In genomic region chr5:149693482-149693881, GRCh38 we compare ENCODE assay signal across 18 cellular contexts.
"Had no signal": no experiment of that assay in that cellular context is flagged by ENCODE, and none has a peak within 500 bp of the region (broad histone marks: within the 10 kb centered on the region; RNA-seq: fewer than 3 reads in every experiment).

No MANE protein-coding gene starts in this region.

- H3K27ac Mint-ChIP-seq: memory B cell; natural killer cell; stimulated activated naive B cell treated with anti-CD40 and anti-IgM and Interleukin-4, amounts not matched to agents 10 μg/mL and 1 μg/mL and 100 μg/mL, for 72 hours; stimulated activated naive CD8-positive, alpha-beta T cell treated with anti-CD3 and anti-CD28 coated beads, Interleukin-15, amount 100 ng/mL, for 72 hours had no signal

- ATAC-seq: natural killer cell; stimulated activated naive B cell treated with anti-CD40 and anti-IgM and Interleukin-4, amounts not matched to agents 10 μg/mL and 1 μg/mL and 100 μg/mL, for 72 hours; stimulated activated naive CD8-positive, alpha-beta T cell treated with anti-CD3 and anti-CD28 coated beads, Interleukin-15, amount 100 ng/mL, for 72 hours had no signal

- H3K27me3 ChIP-seq: hepatocyte, neutrophil, pancreas, transverse colon, vagina had no signal

- DNase-seq: dorsolateral prefrontal cortex; effector CD4-positive, alpha-beta T cell; kidney; natural killer cell; pancreas; small intestine; stimulated activated CD4-positive, alpha-beta T cell treated with anti-CD3 and anti-CD28 coated beads, Interleukin-15, amount 100 ng/mL, for 24 hours; stimulated activated CD4-positive, alpha-beta T cell treated with anti-CD3 and anti-CD28 coated beads, Interleukin-2, amount 100 ng/mL, for 48 hours; stimulated activated naive B cell treated with anti-CD40 and anti-IgM and Interleukin-4, amounts not matched to agents 10 μg/mL and 1 μg/mL and 100 μg/mL, for 72 hours; stimulated activated naive CD8-positive, alpha-beta T cell treated with anti-CD3 and anti-CD28 coated beads, Interleukin-15, amount 100 ng/mL, for 72 hours; transverse colon had no signal

- H3K4me1 ChIP-seq: pancreas, suprapubic skin, transverse colon, vagina had no signal

- H3K36me3 ChIP-seq: neutrophil, pancreas, suprapubic skin, transverse colon, vagina had no signal

- H3K4me3 ChIP-seq: dorsolateral prefrontal cortex, hepatocyte, lung, pancreas, suprapubic skin, transverse colon, vagina had no signal

- H3K9me3 ChIP-seq: neutrophil, pancreas, suprapubic skin, transverse colon, vagina had no signal

- H3K36me3 Mint-ChIP-seq: memory B cell, natural killer cell had no signal

- H3K4me1 Mint-ChIP-seq: memory B cell; natural killer cell; neural crest cell; stimulated activated naive B cell treated with anti-CD40 and anti-IgM and Interleukin-4, amounts not matched to agents 10 μg/mL and 1 μg/mL and 100 μg/mL, for 72 hours; stimulated activated naive CD8-positive, alpha-beta T cell treated with anti-CD3 and anti-CD28 coated beads, Interleukin-15, amount 100 ng/mL, for 72 hours had no signal

- H3K9me3 Mint-ChIP-seq: memory B cell; natural killer cell; neural crest cell; stimulated activated naive B cell treated with anti-CD40 and anti-IgM and Interleukin-4, amounts not matched to agents 10 μg/mL and 1 μg/mL and 100 μg/mL, for 72 hours; stimulated activated naive CD8-positive, alpha-beta T cell treated with anti-CD3 and anti-CD28 coated beads, Interleukin-15, amount 100 ng/mL, for 72 hours had no signal

- H3K27ac ChIP-seq: dorsolateral prefrontal cortex, hepatocyte, neutrophil, pancreas, suprapubic skin, transverse colon, vagina had no signal

- H3K4me3 Mint-ChIP-seq: memory B cell; natural killer cell; neural crest cell; stimulated activated naive B cell treated with anti-CD40 and anti-IgM and Interleukin-4, amounts not matched to agents 10 μg/mL and 1 μg/mL and 100 μg/mL, for 72 hours; stimulated activated naive CD8-positive, alpha-beta T cell treated with anti-CD3 and anti-CD28 coated beads, Interleukin-15, amount 100 ng/mL, for 72 hours had no signal
